15 cellular contexts compared by ENCODE assay signal in genomic region chr5:60489856-60490255, GRCh38.
"Had no signal": no experiment of that assay in that cellular context is flagged by ENCODE, and none has a peak within 500 bp of the region (broad histone marks: within the 10 kb centered on the region; RNA-seq: fewer than 3 reads in every experiment).

No MANE protein-coding gene starts in this region.

- H3K4me3 ChIP-seq: lower lobe of right lung, SJCRH30 had no signal

- H3K4me1 ChIP-seq: lower lobe of right lung, SJCRH30 had no signal

- FAIRE-seq: bronchial epithelial cell had no signal

- DNase-seq: activated CD4-positive, alpha-beta T cell treated with anti-CD3 and anti-CD28 coated beads, Interleukin-2, amount 50 U/mL, for 4 hours; activated effector memory CD4-positive, alpha-beta T cell treated with anti-CD3 and anti-CD28 coated beads, Interleukin-2, amount 50 U/mL, for 16 hours; activated naive CD8-positive, alpha-beta T cell treated with anti-CD3 and anti-CD28 coated beads, Interleukin-2, amount 10 ng/mL, durations not matched to agents 7 days and 5 days; activated T-cell treated with anti-CD3 and anti-CD28 coated beads, Interleukin-2, amount 50 U/mL, for 1 hour; anterior cingulate cortex; left cardiac atrium; lower lobe of right lung; midbrain; naive B cell; nucleus accumbens; SJCRH30; stimulated activated CD4-positive, alpha-beta T cell treated with anti-CD3 and anti-CD28 coated beads, Interleukin-15, amount 100 ng/mL, for 24 hours; stimulated activated CD4-positive, alpha-beta T cell treated with anti-CD3 and anti-CD28 coated beads, Interleukin-4, amount 100 ng/mL, for 24 hours; SW 1271 had no signal

- H3K36me3 ChIP-seq: lower lobe of right lung, SJCRH30 had no signal

- H3K27ac ChIP-seq: lower lobe of right lung, SJCRH30 had no signal

- H3K9me3 ChIP-seq: lower lobe of right lung, SJCRH30 had no signal
